In the genomic region with DNA sequence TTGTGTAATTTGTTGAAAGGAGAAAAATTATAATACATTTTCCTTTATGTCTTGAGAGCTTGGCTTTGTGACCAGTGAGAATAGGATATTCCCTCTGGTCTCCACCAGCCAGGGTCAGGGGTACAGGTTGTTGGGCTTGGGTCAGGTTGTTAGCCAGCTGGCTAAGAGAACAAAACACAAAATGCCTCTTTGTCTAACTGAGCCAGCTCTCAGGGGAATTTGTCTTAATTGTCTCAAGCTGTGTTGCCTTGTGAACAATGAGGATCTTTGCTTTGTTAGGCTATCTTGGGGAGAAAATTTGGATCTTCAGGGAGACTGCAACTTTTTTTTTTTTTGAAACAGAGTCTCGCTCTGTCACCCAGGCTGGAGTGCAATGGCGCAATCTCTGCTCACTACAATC, we compare ENCODE assay signal across 11 cellular contexts.
"Had no signal": no experiment of that assay in that cellular context is flagged by ENCODE, and none has a peak within 500 bp of the region (broad histone marks: within the 10 kb centered on the region; RNA-seq: fewer than 3 reads in every experiment).

No MANE protein-coding gene starts in this region.

- H3K36me3 Mint-ChIP-seq: naive thymus-derived CD8-positive, alpha-beta T cell; stimulated activated naive B cell treated with anti-CD40 and anti-IgM and Interleukin-4, amounts not matched to agents 10 μg/mL and 1 μg/mL and 100 μg/mL, for 72 hours had no signal

- H3K4me3 Mint-ChIP-seq: activated CD8-positive, alpha-beta T cell treated with anti-CD3 and anti-CD28 coated beads for 36 hours; activated naive CD8-positive, alpha-beta T cell treated with anti-CD3 and anti-CD28 coated beads, Interleukin-2, amount 50 U/mL, for 24 hours; activated T-helper 1 cell treated with anti-CD3 and anti-CD28 coated beads, Interleukin-12 subunit alpha, Interleukin-12 subunit beta, Interleukin-2, Interleukin-4 antibody, amounts not matched to agents 30 ng/mL and 10 ng/mL and 1 ng/mL, durations not matched to agents 14 hours and 24 hours and 36 hours; naive thymus-derived CD8-positive, alpha-beta T cell; stimulated activated naive B cell treated with anti-CD40 and anti-IgM and Interleukin-4, amounts not matched to agents 10 μg/mL and 1 μg/mL and 100 μg/mL, for 72 hours had no signal

- H3K4me1 Mint-ChIP-seq: activated naive CD8-positive, alpha-beta T cell treated with anti-CD3 and anti-CD28 coated beads, Interleukin-2, amount 50 U/mL, for 24 hours; naive thymus-derived CD8-positive, alpha-beta T cell; stimulated activated naive B cell treated with anti-CD40 and anti-IgM and Interleukin-4, amounts not matched to agents 10 μg/mL and 1 μg/mL and 100 μg/mL, for 72 hours had no signal

- H3K27ac Mint-ChIP-seq: activated CD8-positive, alpha-beta T cell treated with anti-CD3 and anti-CD28 coated beads for 36 hours; activated naive CD8-positive, alpha-beta T cell treated with anti-CD3 and anti-CD28 coated beads, Interleukin-2, amount 50 U/mL, for 24 hours; activated T-helper 1 cell treated with anti-CD3 and anti-CD28 coated beads, Interleukin-12 subunit alpha, Interleukin-12 subunit beta, Interleukin-2, Interleukin-4 antibody, amounts not matched to agents 30 ng/mL and 10 ng/mL and 1 ng/mL, durations not matched to agents 14 hours and 24 hours and 36 hours; naive thymus-derived CD8-positive, alpha-beta T cell; stimulated activated naive B cell treated with anti-CD40 and anti-IgM and Interleukin-4, amounts not matched to agents 10 μg/mL and 1 μg/mL and 100 μg/mL, for 72 hours had no signal

- DNase-seq: activated CD8-positive, alpha-beta memory T cell treated with anti-CD3 and anti-CD28 coated beads, Interleukin-2, amount 50 U/mL, for 4 hours; activated CD8-positive, alpha-beta T cell treated with anti-CD3 and anti-CD28 coated beads for 36 hours; activated naive CD4-positive, alpha-beta T cell treated with Interleukin-2 at 50 U/mL for 16 hours; activated naive CD8-positive, alpha-beta T cell treated with anti-CD3 and anti-CD28 coated beads, Interleukin-2, amount 50 U/mL, for 24 hours; naive thymus-derived CD8-positive, alpha-beta T cell; nucleus accumbens; right lobe of liver; stimulated activated CD4-positive, alpha-beta T cell treated with anti-CD3 and anti-CD28 coated beads, Interleukin-2, amount 100 ng/mL, for 24 hours; stimulated activated naive B cell treated with anti-CD40 and anti-IgM and Interleukin-4, amounts not matched to agents 10 μg/mL and 1 μg/mL and 100 μg/mL, for 72 hours; T1000 had no signal

- ATAC-seq: activated CD8-positive, alpha-beta T cell treated with anti-CD3 and anti-CD28 coated beads for 36 hours; activated naive CD8-positive, alpha-beta T cell treated with anti-CD3 and anti-CD28 coated beads, Interleukin-2, amount 50 U/mL, for 24 hours; naive thymus-derived CD8-positive, alpha-beta T cell; right lobe of liver; stimulated activated naive B cell treated with anti-CD40 and anti-IgM and Interleukin-4, amounts not matched to agents 10 μg/mL and 1 μg/mL and 100 μg/mL, for 72 hours had no signal

- H3K9me3 Mint-ChIP-seq: activated CD8-positive, alpha-beta T cell treated with anti-CD3 and anti-CD28 coated beads for 36 hours; activated naive CD8-positive, alpha-beta T cell treated with anti-CD3 and anti-CD28 coated beads, Interleukin-2, amount 50 U/mL, for 24 hours; activated T-helper 1 cell treated with anti-CD3 and anti-CD28 coated beads, Interleukin-12 subunit alpha, Interleukin-12 subunit beta, Interleukin-2, Interleukin-4 antibody, amounts not matched to agents 30 ng/mL and 10 ng/mL and 1 ng/mL, durations not matched to agents 14 hours and 24 hours and 36 hours had no signal
